ENCODE assay signal across 12 cellular contexts in genomic region chr5:78543916-78544315, GRCh38.
"Had no signal": no experiment of that assay in that cellular context is flagged by ENCODE, and none has a peak within 500 bp of the region (broad histone marks: within the 10 kb centered on the region; RNA-seq: fewer than 3 reads in every experiment).

No MANE protein-coding gene starts in this region.

- H3K36me3 ChIP-seq: pancreas, SJCRH30 had no signal

- H3K27ac ChIP-seq: hepatocyte, pancreas, SJCRH30 had no signal

- H2AFZ ChIP-seq: hepatocyte had no signal

- H3K27me3 ChIP-seq: hepatocyte, pancreas, SJCRH30 had no signal

- H3K4me3 Mint-ChIP-seq: activated T-helper 1 cell treated with anti-CD3 and anti-CD28 coated beads, Interleukin-12 subunit alpha, Interleukin-12 subunit beta, Interleukin-2, Interleukin-4 antibody, amounts not matched to agents 30 ng/mL and 10 ng/mL and 1 ng/mL, durations not matched to agents 14 hours and 24 hours and 36 hours; neural crest cell; stimulated activated memory B cell treated with anti-CD40 and anti-IgM and Interleukin-4, amounts not matched to agents 10 μg/mL and 1 μg/mL and 100 μg/mL, for 72 hours; T-helper 2 cell treated with Interferon-gamma antibody and Interleukin-4, amounts not matched to agents 5 μg/mL and 100 μg/mL, for 36 hours had no signal

- ATAC-seq: pancreas had no signal

- H3K4me2 ChIP-seq: hepatocyte had no signal

- H3K4me1 ChIP-seq: SJCRH30 had no signal

- H3K27me3 Mint-ChIP-seq: stimulated activated memory B cell treated with anti-CD40 and anti-IgM and Interleukin-4, amounts not matched to agents 10 μg/mL and 1 μg/mL and 100 μg/mL, for 72 hours had no signal

- H3K9me3 Mint-ChIP-seq: activated T-helper 1 cell treated with anti-CD3 and anti-CD28 coated beads, Interleukin-12 subunit alpha, Interleukin-12 subunit beta, Interleukin-2, Interleukin-4 antibody, amounts not matched to agents 30 ng/mL and 10 ng/mL and 1 ng/mL, durations not matched to agents 14 hours and 24 hours and 36 hours; neural crest cell; stimulated activated memory B cell treated with anti-CD40 and anti-IgM and Interleukin-4, amounts not matched to agents 10 μg/mL and 1 μg/mL and 100 μg/mL, for 72 hours; T-helper 2 cell treated with Interferon-gamma antibody and Interleukin-4, amounts not matched to agents 5 μg/mL and 100 μg/mL, for 36 hours had no signal

- H3K27ac Mint-ChIP-seq: activated T-helper 1 cell treated with anti-CD3 and anti-CD28 coated beads, Interleukin-12 subunit alpha, Interleukin-12 subunit beta, Interleukin-2, Interleukin-4 antibody, amounts not matched to agents 30 ng/mL and 10 ng/mL and 1 ng/mL, durations not matched to agents 14 hours and 24 hours and 36 hours; T-helper 2 cell treated with Interferon-gamma antibody and Interleukin-4, amounts not matched to agents 5 μg/mL and 100 μg/mL, for 36 hours had no signal

- H3K9me3 ChIP-seq: pancreas, SJCRH30 had no signal

- DNase-seq: activated CD4-positive, alpha-beta T cell treated with anti-CD3 and anti-CD28 coated beads, Interleukin-2, amount 50 U/mL, for 1 hour; activated CD4-positive, CD25-positive, alpha-beta regulatory T cell; activated naive CD4-positive, alpha-beta T cell; anterior cingulate cortex; pancreas; SJCRH30; trophoblast cell had no signal

- H3K4me3 ChIP-seq: hepatocyte, pancreas, SJCRH30 had no signal
